29 cellular contexts compared by ENCODE assay signal in the genomic region with DNA sequence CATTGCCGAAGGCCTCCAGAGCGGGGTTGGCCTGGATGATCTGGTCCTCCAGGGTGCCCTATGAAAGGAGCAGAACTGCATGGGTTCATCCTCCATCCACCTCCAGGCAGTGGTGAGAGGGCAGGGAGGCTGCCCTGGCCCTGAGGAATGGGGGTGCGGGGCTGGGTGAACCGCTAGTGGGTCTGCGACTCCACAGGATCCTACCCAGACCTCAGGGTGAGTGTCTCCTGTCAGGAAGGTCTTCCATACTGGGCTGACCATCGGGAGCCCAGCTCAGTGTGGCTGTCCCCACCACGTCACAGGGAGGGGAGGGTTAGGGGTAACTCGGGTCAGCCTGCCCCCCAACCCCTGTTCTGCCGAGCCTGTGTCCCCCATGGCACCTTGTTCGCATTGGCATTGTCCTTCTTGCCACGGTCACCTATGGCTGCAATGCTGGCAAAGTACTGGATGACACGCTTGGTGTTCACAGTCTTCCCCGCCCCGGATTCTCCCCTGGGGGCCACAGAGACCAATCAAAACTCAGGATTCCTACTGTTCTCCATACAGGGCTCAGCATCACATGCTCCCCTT. TPM values are rescaled to one million over a fixed set of nuclear protein-coding genes. Genes with fewer than 3 reads are reported as not detected.
"Had no signal": no experiment of that assay in that cellular context is flagged by ENCODE, and none has a peak within 500 bp of the region (broad histone marks: within the 10 kb centered on the region; RNA-seq: fewer than 3 reads in every experiment).

No MANE protein-coding gene starts in this region.

- H3K9me3 Mint-ChIP-seq: activated B cell treated with CpG ODN at 0.5 μM for 24 hours; activated CD4-positive, alpha-beta T cell treated with anti-CD3 and anti-CD28 coated beads, Interleukin-2, amount 10 ng/mL, durations not matched to agents 24 days and 14 days; activated naive CD4-positive, alpha-beta T cell treated with anti-CD3 and anti-CD28 coated beads, Interleukin-2, amount 50 U/mL, for 72 hours; activated naive CD8-positive, alpha-beta T cell treated with anti-CD3 and anti-CD28 coated beads, Interleukin-2, amount 50 U/mL, for 24 hours; activated T-cell treated with anti-CD3 and anti-CD28 coated beads, Interleukin-2, amount 50 U/mL, for 4 hours; T-cell had no signal

- H3K9me3 ChIP-seq: ascending aorta, body of pancreas, MG63 had no signal

- H3K27ac Mint-ChIP-seq: activated B cell treated with CpG ODN at 0.5 μM for 24 hours; activated CD4-positive, alpha-beta T cell treated with anti-CD3 and anti-CD28 coated beads, Interleukin-2, amount 10 ng/mL, durations not matched to agents 24 days and 14 days; activated CD8-positive, alpha-beta memory T cell treated with anti-CD3 and anti-CD28 coated beads, Interleukin-2, amount 10 ng/mL, durations not matched to agents 7 days and 5 days; activated naive CD4-positive, alpha-beta T cell treated with anti-CD3 and anti-CD28 coated beads, Interleukin-2, amount 50 U/mL, for 72 hours; activated naive CD8-positive, alpha-beta T cell treated with anti-CD3 and anti-CD28 coated beads, Interleukin-2, amount 50 U/mL, for 24 hours; T-cell had no signal

- H3K27ac ChIP-seq: ascending aorta, body of pancreas had no signal

- H3K36me3 Mint-ChIP-seq: activated CD8-positive, alpha-beta memory T cell treated with anti-CD3 and anti-CD28 coated beads, Interleukin-2, amount 10 ng/mL, durations not matched to agents 7 days and 5 days; activated naive CD4-positive, alpha-beta T cell treated with anti-CD3 and anti-CD28 coated beads, Interleukin-2, amount 50 U/mL, for 72 hours; T-cell had no signal

- H3K27me3 ChIP-seq: ascending aorta, body of pancreas, MG63 had no signal

- H3K4me1 ChIP-seq: ascending aorta, body of pancreas had no signal

- H3K4me3 ChIP-seq: ascending aorta, body of pancreas, MG63 had no signal

- ATAC-seq: activated CD8-positive, alpha-beta memory T cell treated with anti-CD3 and anti-CD28 coated beads, Interleukin-2, amount 10 ng/mL, durations not matched to agents 7 days and 5 days; activated naive CD4-positive, alpha-beta T cell treated with anti-CD3 and anti-CD28 coated beads, Interleukin-2, amount 50 U/mL, for 72 hours; activated naive CD8-positive, alpha-beta T cell treated with anti-CD3 and anti-CD28 coated beads, Interleukin-2, amount 50 U/mL, for 24 hours; activated T-cell treated with anti-CD3 and anti-CD28 coated beads, Interleukin-2, amount 50 U/mL, for 4 hours; body of pancreas; T-cell had no signal

- H3K36me3 ChIP-seq: ascending aorta, MG63 had no signal

- DNase-seq: activated B cell treated with CpG ODN at 0.5 μM for 24 hours; activated CD4-positive, alpha-beta T cell treated with anti-CD3 and anti-CD28 coated beads for 1 hour; activated CD4-positive, alpha-beta T cell treated with anti-CD3 and anti-CD28 coated beads, Interleukin-2, amount 10 ng/mL, durations not matched to agents 24 days and 14 days; activated CD4-positive, alpha-beta T cell treated with anti-CD3 and anti-CD28 coated beads, Interleukin-2, amount 50 U/mL, for 48 hours; activated CD8-positive, alpha-beta memory T cell treated with anti-CD3 and anti-CD28 coated beads, Interleukin-2, amount 10 ng/mL, durations not matched to agents 7 days and 5 days; activated effector memory CD4-positive, alpha-beta T cell treated with anti-CD3 and anti-CD28 coated beads, Interleukin-2, amount 50 U/mL, for 16 hours; activated naive CD4-positive, alpha-beta T cell treated with Interleukin-2 at 50 U/mL for 16 hours; activated naive CD8-positive, alpha-beta T cell treated with anti-CD3 and anti-CD28 coated beads, Interleukin-2, amount 50 U/mL, for 24 hours; activated T-cell treated with anti-CD3 and anti-CD28 coated beads, Interleukin-2, amount 50 U/mL, for 4 hours; amniotic stem cell; body of pancreas; MG63; MV-4-11; NCI-H1092 treated with DMSO at 0.1 percent for 48 hours; NCI-H1417 treated with DMSO at 0.1 percent for 48 hours; NCI-H1694; NCI-H2029; NCI-H345; NCI-H510A; NCI-H526 treated with DMSO at 0.1 percent for 48 hours; NCI-H82; T-cell; T-helper 2 cell; T1000 had no signal

- H3K4me3 Mint-ChIP-seq: activated B cell treated with CpG ODN at 0.5 μM for 24 hours; activated CD4-positive, alpha-beta T cell treated with anti-CD3 and anti-CD28 coated beads, Interleukin-2, amount 10 ng/mL, durations not matched to agents 24 days and 14 days; activated CD8-positive, alpha-beta memory T cell treated with anti-CD3 and anti-CD28 coated beads, Interleukin-2, amount 10 ng/mL, durations not matched to agents 7 days and 5 days; activated naive CD8-positive, alpha-beta T cell treated with anti-CD3 and anti-CD28 coated beads, Interleukin-2, amount 50 U/mL, for 24 hours; activated T-cell treated with anti-CD3 and anti-CD28 coated beads, Interleukin-2, amount 50 U/mL, for 4 hours; T-cell had no signal

- H3K4me1 Mint-ChIP-seq: activated CD4-positive, alpha-beta T cell treated with anti-CD3 and anti-CD28 coated beads, Interleukin-2, amount 10 ng/mL, durations not matched to agents 24 days and 14 days; activated naive CD8-positive, alpha-beta T cell treated with anti-CD3 and anti-CD28 coated beads, Interleukin-2, amount 50 U/mL, for 24 hours; T-cell had no signal

RNA-seq across cellular contexts. Expression of a gene that starts 3.7 kb away (rescaled TPM):
- total RNA-seq: activated B cell treated with CpG ODN at 0.5 μM for 24 hours; activated T-cell treated with anti-CD3 and anti-CD28 coated beads, Interleukin-2, amount 50 U/mL, for 4 hours; ascending aorta; bronchial epithelial cell; OCI-LY7; RPMI7951; T-cell had no signal

RNA-seq across cellular contexts. Expression of a gene that starts 27.6 kb away (rescaled TPM):
- total RNA-seq: activated B cell treated with CpG ODN at 0.5 μM for 24 hours; activated CD4-positive, alpha-beta T cell treated with anti-CD3 and anti-CD28 coated beads, Interleukin-2, amount 10 ng/mL, durations not matched to agents 24 days and 14 days; activated CD8-positive, alpha-beta memory T cell treated with anti-CD3 and anti-CD28 coated beads, Interleukin-2, amount 10 ng/mL, durations not matched to agents 7 days and 5 days; activated naive CD4-positive, alpha-beta T cell treated with anti-CD3 and anti-CD28 coated beads, Interleukin-2, amount 50 U/mL, for 72 hours; activated T-cell treated with anti-CD3 and anti-CD28 coated beads, Interleukin-2, amount 50 U/mL, for 4 hours; body of pancreas; bronchial epithelial cell; OCI-LY7; T-cell had no signal

RNA-seq across cellular contexts. Expression of a gene that starts 31.0 kb away (rescaled TPM):
- total RNA-seq: activated B cell treated with CpG ODN at 0.5 μM for 24 hours; activated CD4-positive, alpha-beta T cell treated with anti-CD3 and anti-CD28 coated beads, Interleukin-2, amount 10 ng/mL, durations not matched to agents 24 days and 14 days; activated naive CD4-positive, alpha-beta T cell treated with anti-CD3 and anti-CD28 coated beads, Interleukin-2, amount 50 U/mL, for 72 hours; ascending aorta; bronchial epithelial cell; OCI-LY7; RPMI7951; T-cell had no signal

RNA-seq across cellular contexts. Expression of a gene that starts 31.8 kb away (rescaled TPM):
- total RNA-seq: activated B cell treated with CpG ODN at 0.5 μM for 24 hours; activated CD4-positive, alpha-beta T cell treated with anti-CD3 and anti-CD28 coated beads, Interleukin-2, amount 10 ng/mL, durations not matched to agents 24 days and 14 days; activated CD8-positive, alpha-beta memory T cell treated with anti-CD3 and anti-CD28 coated beads, Interleukin-2, amount 10 ng/mL, durations not matched to agents 7 days and 5 days; activated naive CD4-positive, alpha-beta T cell treated with anti-CD3 and anti-CD28 coated beads, Interleukin-2, amount 50 U/mL, for 72 hours; activated T-cell treated with anti-CD3 and anti-CD28 coated beads, Interleukin-2, amount 50 U/mL, for 4 hours; ascending aorta; body of pancreas; bronchial epithelial cell; OCI-LY7; RPMI7951; T-cell had no signal

RNA-seq across cellular contexts. Expression of a gene that starts 39.4 kb away (rescaled TPM):
- total RNA-seq: activated B cell treated with CpG ODN at 0.5 μM for 24 hours; activated CD4-positive, alpha-beta T cell treated with anti-CD3 and anti-CD28 coated beads, Interleukin-2, amount 10 ng/mL, durations not matched to agents 24 days and 14 days; activated CD8-positive, alpha-beta memory T cell treated with anti-CD3 and anti-CD28 coated beads, Interleukin-2, amount 10 ng/mL, durations not matched to agents 7 days and 5 days; OCI-LY7 had no signal
